ENCODE assay signal across 16 cellular contexts in the genomic region with DNA sequence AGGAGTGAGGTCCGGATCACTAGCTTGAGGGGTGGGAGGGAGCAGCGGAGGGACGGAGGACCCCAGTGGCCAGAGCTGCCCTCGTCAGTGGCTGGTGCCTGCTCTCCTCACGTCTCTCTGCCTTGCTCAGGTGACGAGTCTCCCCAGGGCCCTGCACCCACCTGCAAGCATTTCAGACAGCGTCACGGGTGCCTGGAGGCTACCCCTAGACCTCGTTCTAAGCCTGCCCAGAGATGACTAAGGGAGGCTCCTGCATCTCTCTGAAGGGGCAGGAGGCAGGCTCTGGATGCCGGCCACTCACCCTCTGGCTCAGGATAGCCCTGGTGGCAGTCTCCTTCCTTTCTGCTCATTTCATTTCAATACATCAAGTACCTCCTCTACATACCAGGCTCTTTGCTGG.
"Had no signal": no experiment of that assay in that cellular context is flagged by ENCODE, and none has a peak within 500 bp of the region (broad histone marks: within the 10 kb centered on the region; RNA-seq: fewer than 3 reads in every experiment).

No MANE protein-coding gene starts in this region.

- ATAC-seq: activated T-helper 17 cell treated with anti-CD3 and anti-CD28 coated beads, Interleukin-2, amount 50 U/mL, for 72 hours; left lobe of liver had no signal

- H3K27ac ChIP-seq: adrenal gland, heart right ventricle, sigmoid colon had no signal

- H3K4me1 ChIP-seq: adrenal gland, sigmoid colon had no signal

- H3K4me3 ChIP-seq: adrenal gland, heart right ventricle, sigmoid colon had no signal

- H3K9me3 ChIP-seq: adrenal gland, heart right ventricle, sigmoid colon had no signal

- H3K27me3 ChIP-seq: adrenal gland, heart right ventricle had no signal

- DNase-seq: activated B cell treated with CpG ODN at 0.5 μM for 24 hours; activated CD4-positive, alpha-beta T cell treated with anti-CD3 and anti-CD28 coated beads, Interleukin-2, amount 10 ng/mL, durations not matched to agents 7 days and 5 days; activated CD8-positive, alpha-beta memory T cell treated with anti-CD3 and anti-CD28 coated beads for 24 hours; activated naive CD4-positive, alpha-beta T cell treated with anti-CD3 and anti-CD28 coated beads, Interleukin-2, amount 10 ng/mL, durations not matched to agents 7 days and 5 days; activated T-cell treated with anti-CD3 and anti-CD28 coated beads for 4 hours; adrenal gland; dermis blood vessel endothelial cell; foreskin melanocyte; heart right ventricle; occipital lobe; sigmoid colon; stimulated activated CD4-positive, alpha-beta T cell treated with anti-CD3 and anti-CD28 coated beads, Interleukin-2, amount 100 ng/mL, for 48 hours; stimulated activated naive CD4-positive, alpha-beta T cell treated with Interleukin-2 at 50 U/mL for 16 hours; T-helper 2 cell had no signal

- H3K36me3 ChIP-seq: adrenal gland, sigmoid colon had no signal
